ENCODE assay signal across 1 cellular context in the genomic region with DNA sequence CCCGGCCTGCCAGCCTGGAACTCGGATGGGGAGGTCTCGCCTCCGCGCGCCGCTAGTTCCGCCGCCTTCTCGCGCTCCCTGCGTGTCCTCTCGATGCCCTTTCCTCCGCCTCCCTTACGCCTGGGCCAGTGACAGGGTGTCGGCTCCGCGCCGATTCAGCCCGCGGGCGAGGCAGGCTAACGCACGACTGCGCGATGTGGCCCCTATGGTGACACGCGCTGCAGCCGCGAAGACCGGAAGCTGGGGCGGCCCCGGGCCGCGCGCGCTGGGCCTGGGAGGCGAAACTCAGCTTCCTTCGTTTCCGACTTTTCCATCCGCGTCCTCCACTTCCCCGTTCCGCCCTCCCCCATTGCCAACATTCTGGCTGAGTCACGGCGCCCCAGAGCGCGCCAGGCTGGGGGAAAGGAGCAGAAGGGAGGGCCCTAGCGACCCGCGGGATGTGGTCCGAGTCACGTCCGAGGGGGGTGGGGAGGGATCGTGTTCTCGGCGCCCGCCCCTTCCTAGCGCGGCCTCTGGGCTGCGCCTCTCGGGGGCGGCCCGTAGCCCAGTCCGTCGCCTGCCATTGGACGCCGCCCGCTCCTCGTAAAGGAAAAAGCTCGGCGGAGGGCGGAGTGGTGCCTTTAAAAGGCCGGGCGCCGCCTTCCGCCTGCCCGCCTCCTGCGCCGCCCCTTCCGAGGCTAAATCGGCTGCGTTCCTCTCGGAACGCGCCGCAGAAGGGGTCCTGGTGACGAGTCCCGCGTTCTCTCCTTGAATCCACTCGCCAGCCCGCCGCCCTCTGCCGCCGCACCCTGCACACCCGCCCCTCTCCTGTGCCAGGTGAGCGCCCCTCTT.
TF ChIP-seq lines count a peak whose summit lies in the region.

Gene ALDOA, plus strand, starts transcription at position 649 of the 831 bp plus-strand sequence. CDS start 1,138 bp downstream, outside the sequence.

TF ChIP-seq in K562, 482 proteins besides CTCF, POLR2A, EP300 and RAD21 (continued from another document and continues in another):
- TF ChIP-seq NR0B1 (IDR thresholded peaks at IDR 0.05; ENCODE audit: partially characterized antibody), result no peak
- peak; percentile 97 for TF ChIP-seq POLR2G (IDR thresholded peaks at IDR 0.05; ENCODE audit: low read depth, low read length)
- TF ChIP-seq, protein P1, sequence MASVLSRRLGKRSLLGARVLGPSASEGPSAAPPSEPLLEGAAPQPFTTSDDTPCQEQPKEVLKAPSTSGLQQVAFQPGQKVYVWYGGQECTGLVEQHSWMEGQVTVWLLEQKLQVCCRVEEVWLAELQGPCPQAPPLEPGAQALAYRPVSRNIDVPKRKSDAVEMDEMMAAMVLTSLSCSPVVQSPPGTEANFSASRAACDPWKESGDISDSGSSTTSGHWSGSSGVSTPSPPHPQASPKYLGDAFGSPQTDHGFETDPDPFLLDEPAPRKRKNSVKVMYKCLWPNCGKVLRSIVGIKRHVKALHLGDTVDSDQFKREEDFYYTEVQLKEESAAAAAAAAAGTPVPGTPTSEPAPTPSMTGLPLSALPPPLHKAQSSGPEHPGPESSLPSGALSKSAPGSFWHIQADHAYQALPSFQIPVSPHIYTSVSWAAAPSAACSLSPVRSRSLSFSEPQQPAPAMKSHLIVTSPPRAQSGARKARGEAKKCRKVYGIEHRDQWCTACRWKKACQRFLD (CRISPR knock-in tag; IDR thresholded peaks at IDR 0.05), result no peak
- TF ChIP-seq ZNF75A (CRISPR knock-in tag; IDR thresholded peaks at IDR 0.05), result no peak
- peak; percentile 29; the same call in 1 of the 2 replicates for TF ChIP-seq KLF6 (CRISPR knock-in tag; IDR thresholded peaks at IDR 0.05; ENCODE audit: borderline replicate concordance)
- peak; percentile 89 for TF ChIP-seq MYC (IDR thresholded peaks at IDR 0.05; ENCODE audit: low read depth, low read length)
- peak; percentile 87; the same call in 1 of the 2 replicates for TF ChIP-seq MYC (CRISPR knock-in tag; IDR thresholded peaks at IDR 0.05; ENCODE audit: borderline replicate concordance, low read depth)
- no peak for TF ChIP-seq NR2F6 (CRISPR knock-in tag; IDR thresholded peaks at IDR 0.05)
- no peak for TF ChIP-seq BDP1 (IDR thresholded peaks at IDR 0.05; ENCODE audit: insufficient read depth, insufficient read length)
- no peak for TF ChIP-seq CBFA2T2 (conservative IDR thresholded peaks at IDR 0.05)
- TF ChIP-seq ATF3 (IDR thresholded peaks at IDR 0.05), result no peak; the same call in 1 of the 2 replicates
- TF ChIP-seq ATF3 (CRISPR knock-in tag; conservative IDR thresholded peaks at IDR 0.05), result peak; percentile 38; the same call in 1 of the 2 replicates
- peak; percentile 81 for TF ChIP-seq FUS (optimal IDR thresholded peaks at IDR 0.05; ENCODE audit: low read depth, low read length)
- no peak for TF ChIP-seq ZNF583 (CRISPR knock-in tag; IDR thresholded peaks at IDR 0.05)
- TF ChIP-seq, protein P2, sequence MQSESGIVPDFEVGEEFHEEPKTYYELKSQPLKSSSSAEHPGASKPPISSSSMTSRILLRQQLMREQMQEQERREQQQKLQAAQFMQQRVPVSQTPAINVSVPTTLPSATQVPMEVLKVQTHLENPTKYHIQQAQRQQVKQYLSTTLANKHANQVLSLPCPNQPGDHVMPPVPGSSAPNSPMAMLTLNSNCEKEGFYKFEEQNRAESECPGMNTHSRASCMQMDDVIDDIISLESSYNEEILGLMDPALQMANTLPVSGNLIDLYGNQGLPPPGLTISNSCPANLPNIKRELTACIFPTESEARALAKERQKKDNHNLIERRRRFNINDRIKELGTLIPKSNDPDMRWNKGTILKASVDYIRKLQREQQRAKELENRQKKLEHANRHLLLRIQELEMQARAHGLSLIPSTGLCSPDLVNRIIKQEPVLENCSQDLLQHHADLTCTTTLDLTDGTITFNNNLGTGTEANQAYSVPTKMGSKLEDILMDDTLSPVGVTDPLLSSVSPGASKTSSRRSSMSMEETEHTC (IDR thresholded peaks at IDR 0.05), result no peak
- TF ChIP-seq ZBTB33 (CRISPR knock-in tag; IDR thresholded peaks at IDR 0.05), result peak; percentile 62
- peak; percentile 47 to 95; a peak in 3 of 4 replicates for TF ChIP-seq TEAD1 (CRISPR knock-in tag; IDR thresholded peaks at IDR 0.05)
- peak; percentile 84; the same call in 1 of the 2 replicates for TF ChIP-seq HNRNPL (IDR thresholded peaks at IDR 0.05; ENCODE audit: low read depth, low read length)
- TF ChIP-seq BRCA1 (IDR thresholded peaks at IDR 0.05), result no peak
- TF ChIP-seq BRCA1 (CRISPR knock-in tag; IDR thresholded peaks at IDR 0.05), result no peak
- TF ChIP-seq TCF7 (IDR thresholded peaks at IDR 0.05; ENCODE audit: borderline replicate concordance), result peak; percentile 44; the same call in 1 of the 2 replicates
- 0 out of 2 replicates have a peak, but pooled peaks have one; percentile 21 for TF ChIP-seq XRCC5 (IDR thresholded peaks at IDR 0.05; ENCODE audit: low read depth, low read length)
- TF ChIP-seq HDAC1 (IDR thresholded peaks at IDR 0.05), result peak in 1 of 2 experiments; percentile 80; a peak in 3 of 4 replicates
- TF ChIP-seq SUPT5H (IDR thresholded peaks at IDR 0.05), result peak; percentile 95
- peak; percentile 81 for TF ChIP-seq FIP1L1 (IDR thresholded peaks at IDR 0.05; ENCODE audit: low read depth, low read length, poor library complexity, severe bottlenecking)
- no peak for TF ChIP-seq KHSRP (IDR thresholded peaks at IDR 0.05)
- TF ChIP-seq CBX2 (IDR thresholded peaks at IDR 0.05; ENCODE audit: insufficient read depth, low read length, poor library complexity, severe bottlenecking), result no peak
- TF ChIP-seq PHF8 (IDR thresholded peaks at IDR 0.05; ENCODE audit: borderline replicate concordance, low read length), result peak; percentile 68; the same call in 1 of the 2 replicates
- no peak for TF ChIP-seq JUNB (CRISPR knock-in tag; conservative IDR thresholded peaks at IDR 0.05)
- no peak for TF ChIP-seq ZBTB34 (CRISPR knock-in tag; IDR thresholded peaks at IDR 0.05)
- peak; percentile 91 for TF ChIP-seq CXXC5 (CRISPR knock-in tag; IDR thresholded peaks at IDR 0.05)
- 0 out of 2 replicates have a peak, but pooled peaks have one; percentile 25 for TF ChIP-seq STAT6 (CRISPR knock-in tag; IDR thresholded peaks at IDR 0.05)
- TF ChIP-seq CGGBP1 (CRISPR knock-in tag; IDR thresholded peaks at IDR 0.05), result 0 out of 2 replicates have a peak, but pooled peaks have one; percentile 4
- 0 out of 2 replicates have a peak, but pooled peaks have one; percentile 42 for TF ChIP-seq E2F4 (CRISPR knock-in tag; IDR thresholded peaks at IDR 0.05; ENCODE audit: low read depth)
- no peak for TF ChIP-seq ZEB2 (IDR thresholded peaks at IDR 0.05)
- TF ChIP-seq ZNF280B (CRISPR knock-in tag; IDR thresholded peaks at IDR 0.05), result no peak
- TF ChIP-seq EP400 (IDR thresholded peaks at IDR 0.05), result peak; percentile 94
- TF ChIP-seq ZNF282 (CRISPR knock-in tag; IDR thresholded peaks at IDR 0.05), result 0 out of 2 replicates have a peak, but pooled peaks have one; percentile 74
- TF ChIP-seq, protein P3, sequence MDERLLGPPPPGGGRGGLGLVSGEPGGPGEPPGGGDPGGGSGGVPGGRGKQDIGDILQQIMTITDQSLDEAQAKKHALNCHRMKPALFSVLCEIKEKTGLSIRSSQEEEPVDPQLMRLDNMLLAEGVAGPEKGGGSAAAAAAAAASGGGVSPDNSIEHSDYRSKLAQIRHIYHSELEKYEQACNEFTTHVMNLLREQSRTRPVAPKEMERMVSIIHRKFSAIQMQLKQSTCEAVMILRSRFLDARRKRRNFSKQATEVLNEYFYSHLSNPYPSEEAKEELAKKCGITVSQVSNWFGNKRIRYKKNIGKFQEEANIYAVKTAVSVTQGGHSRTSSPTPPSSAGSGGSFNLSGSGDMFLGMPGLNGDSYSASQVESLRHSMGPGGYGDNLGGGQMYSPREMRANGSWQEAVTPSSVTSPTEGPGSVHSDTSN (CRISPR knock-in tag; IDR thresholded peaks at IDR 0.05; ENCODE audit: low read depth), result no peak
- TF ChIP-seq, protein P3 (tag; conservative IDR thresholded peaks at IDR 0.05; ENCODE audit: low read depth), result no peak
